In the genomic region with DNA sequence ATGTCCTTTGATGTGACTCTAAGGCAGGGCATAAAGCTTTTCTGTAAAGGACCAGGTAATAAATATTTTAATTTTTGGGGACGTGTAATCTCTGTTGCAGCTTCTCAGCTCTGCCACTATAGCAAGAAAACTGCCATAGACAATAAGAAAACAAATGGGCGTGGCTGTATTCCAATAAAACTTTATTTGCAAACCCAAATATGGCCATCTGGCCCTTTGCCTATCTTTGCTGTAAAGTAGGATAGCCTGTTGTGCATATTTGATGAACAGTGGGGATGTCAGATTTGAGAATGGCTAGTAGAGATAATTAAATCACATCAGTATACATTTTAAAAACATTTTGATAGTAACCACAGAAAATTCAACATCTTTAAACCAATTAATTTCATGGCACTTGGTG, we compare ENCODE assay signal across 18 cellular contexts.
A peak's percentile ranks its signal among the peaks of the same experiment; 100 is the strongest.
DNase-seq lines count a peak whose midpoint lies in the region; ATAC-seq, FAIRE-seq and TF ChIP-seq lines count a peak whose summit lies in the region.
"Had no signal": no experiment of that assay in that cellular context is flagged by ENCODE, and none has a peak within 500 bp of the region (broad histone marks: within the 10 kb centered on the region; RNA-seq: fewer than 3 reads in every experiment).

No MANE protein-coding gene starts in this region.

- FAIRE-seq in K562 (lab: Jason Lieb, UNC): no peak
- FAIRE-seq: GM12892, H54 had no signal

- BruUV-seq in K562 (replicated peaks; lab: Mats Ljungman, UMichigan): no TSS peak

- H3K27ac ChIP-seq in K562 (ENCODE audit: extremely low read depth, low read depth, low read length): no peak overlapping the region
- H3K27ac ChIP-seq in transverse colon: peak overlapping the region; percentile 34 to 71 (median 41)
- H3K27ac ChIP-seq in lower lobe of right lung: no peak overlapping the region

- POLR2A ChIA-PET in K562 (lab: Yijun Ruan, JAX): no interaction called here

- intact Hi-C loops in K562 (cut with micrococcal nuclease) (loop anchor here (10.0 kb wide), 1 partner anchor 542 kb away; no protein-coding TSS in a partner anchor), transverse colon (cut with DNase I; ENCODE audit: low total_unique reads) (no loop called here), lower lobe of right lung (cut with DNase I) (no loop called here)

- H3K79me2 ChIP-seq in K562 (ENCODE audit: control insufficient read depth, insufficient read depth, low read length): no peaks in the 10 kb centered on the region

- H4K20me1 ChIP-seq in K562 (replicated peaks; ENCODE audit: control insufficient read depth, insufficient read depth, low read length): no peaks in the 10 kb centered on the region

- H3K4me1 ChIP-seq in K562 (replicated peaks in 1 of 2; ENCODE audit: control insufficient read depth in 2 of 2, insufficient read depth in 2 of 2, low read length in 2 of 2) (no peaks in the 10 kb centered on the region; a peak in 2 of 5 replicates), transverse colon (peaks cover 4 to 51% (median 21%) of the 10 kb centered on the region in 4 donors), lower lobe of right lung (no peaks in the 10 kb centered on the region)

- H3K36me3 ChIP-seq in K562 (ENCODE audit: control insufficient read depth, insufficient read depth, low read length): no peaks in the 10 kb centered on the region
- H3K36me3 ChIP-seq in transverse colon: no peaks in the 10 kb centered on the region
- H3K36me3 ChIP-seq in lower lobe of right lung: no peaks in the 10 kb centered on the region
- H3K36me3 ChIP-seq: HAP-1 had no signal

- TF ChIP-seq CTCF in K562 (IDR thresholded peaks at IDR 0.05 in 2 of 3, conservative IDR thresholded peaks at IDR 0.05 in 1 of 3; ENCODE audit: insufficient read depth in 2 of 3, low read depth in 1 of 3, low read length in 3 of 3) (no peak), transverse colon (IDR thresholded peaks at IDR 0.05) (no peak), lower lobe of right lung (IDR thresholded peaks at IDR 0.05) (no peak)

- H3K4me3 ChIP-seq in K562 (no peak overlapping the region), transverse colon (no peak overlapping the region), lower lobe of right lung (no peak overlapping the region)
- H3K4me3 ChIP-seq: HAP-1 had no signal

- in situ Hi-C loops in K562 (cut with MboI): loop anchor here (5.0 kb wide), 1 partner anchor 365 kb away; no protein-coding TSS in a partner anchor
- in situ Hi-C loops in transverse colon (cut with MboI; ENCODE audit: low pct_ligation_motif_present in 1 of 4, low pct_unique_long_range_greater_than_20kb in 1 of 4, low sequenced_read_pairs in 3 of 4): no loop called here

- no peak overlapping the region for H3K4me2 ChIP-seq in K562 (ENCODE audit: insufficient read depth, low read length)

- TF ChIP-seq EP300 in K562 (IDR thresholded peaks at IDR 0.05; ENCODE audit: low read length): no peak
- no peak for TF ChIP-seq EP300 in transverse colon (IDR thresholded peaks at IDR 0.05; ENCODE audit: low read depth)

- no peak overlapping the region for H3K9ac ChIP-seq in K562 (ENCODE audit: insufficient read depth in 1 of 2, low read depth in 2 of 2, low read length in 2 of 2)

- DNase-seq in HT-29 (ENCODE audit: low spot score): peak; percentile 34
- peak; percentile 15 for DNase-seq in NCI-H69 (lab: John Stamatoyannopoulos, UW)
- DNase-seq in K562 (ENCODE audit: extremely low read depth in 1 of 4, low spot score in 3 of 4): no peak
- DNase-seq in transverse colon: no peak
- DNase-seq in NCI-H2196 treated with DMSO at 0.1 percent for 48 hours (lab: John Stamatoyannopoulos, UW; ENCODE audit: unreplicated experiment): no peak
- DNase-seq in lower lobe of right lung: no peak
- DNase-seq: C1 segment of cervical spinal cord; Calu3; CD4-positive, alpha-beta memory T cell; COR-L47; DMS79 treated with DMSO at 0.1 percent for 48 hours; GF-D8; GOT3; HFFc6 had no signal

- no peak overlapping the region for H2AFZ ChIP-seq in K562 (ENCODE audit: low read depth, low read length)

- ATAC-seq in K562 (no peak), lower lobe of right lung (no peak), GM18505 (IDR thresholded peaks at IDR 0.05; ENCODE audit: unreplicated experiment) (no peak)

- no peaks in the 10 kb centered on the region for H3K27me3 ChIP-seq in K562 (ENCODE audit: control insufficient read depth in 2 of 2, insufficient read depth in 2 of 2, low read length in 2 of 2)
- H3K27me3 ChIP-seq in transverse colon: no peaks in the 10 kb centered on the region
- H3K27me3 ChIP-seq in lower lobe of right lung (ENCODE audit: low read depth): no peaks in the 10 kb centered on the region

- H3K9me3 ChIP-seq in K562 (replicated peaks; ENCODE audit: control insufficient read depth, insufficient read depth, low read depth, low read length) (no peaks in the 10 kb centered on the region), transverse colon (no peaks in the 10 kb centered on the region), lower lobe of right lung (no peaks in the 10 kb centered on the region)
- H3K9me3 ChIP-seq: HAP-1 had no signal

- H3K9me1 ChIP-seq in K562 (ENCODE audit: control insufficient read depth, insufficient read depth, low read length): no peaks in the 10 kb centered on the region

- 10% methylated on average over 2 of the region's 2 CpGs for WGBS in K562 (ENCODE audit: insufficient coverage, low coverage, missing lambda C conversion rate)
- WGBS in transverse colon (ENCODE audit: low coverage in 1 of 2), 2 donors: 57 to 59% methylated on average over 2 of the region's 2 CpGs

- CTCF ChIA-PET in K562 (lab: Yijun Ruan, JAX; ENCODE audit: low intra/inter-chr PET ratio): no interaction called here

- no peak for TF ChIP-seq RAD21 in K562 (CRISPR knock-in tag; conservative IDR thresholded peaks at IDR 0.05 in 1 of 2, IDR thresholded peaks at IDR 0.05 in 1 of 2)

- TF ChIP-seq POLR2A in K562 (conservative IDR thresholded peaks at IDR 0.05): no peak
- no peak for TF ChIP-seq POLR2A in transverse colon (IDR thresholded peaks at IDR 0.05)
- no peak for TF ChIP-seq POLR2A in GM18505 (IDR thresholded peaks at IDR 0.05; ENCODE audit: borderline replicate concordance, extremely low read depth, insufficient read depth, insufficient read length)

TF ChIP-seq in K562, 482 proteins besides CTCF, POLR2A, EP300 and RAD21 (continues in another document):
- TF ChIP-seq MBD2 (IDR thresholded peaks at IDR 0.05; ENCODE audit: borderline replicate concordance, low read depth): no peak
- TF ChIP-seq, protein P1, sequence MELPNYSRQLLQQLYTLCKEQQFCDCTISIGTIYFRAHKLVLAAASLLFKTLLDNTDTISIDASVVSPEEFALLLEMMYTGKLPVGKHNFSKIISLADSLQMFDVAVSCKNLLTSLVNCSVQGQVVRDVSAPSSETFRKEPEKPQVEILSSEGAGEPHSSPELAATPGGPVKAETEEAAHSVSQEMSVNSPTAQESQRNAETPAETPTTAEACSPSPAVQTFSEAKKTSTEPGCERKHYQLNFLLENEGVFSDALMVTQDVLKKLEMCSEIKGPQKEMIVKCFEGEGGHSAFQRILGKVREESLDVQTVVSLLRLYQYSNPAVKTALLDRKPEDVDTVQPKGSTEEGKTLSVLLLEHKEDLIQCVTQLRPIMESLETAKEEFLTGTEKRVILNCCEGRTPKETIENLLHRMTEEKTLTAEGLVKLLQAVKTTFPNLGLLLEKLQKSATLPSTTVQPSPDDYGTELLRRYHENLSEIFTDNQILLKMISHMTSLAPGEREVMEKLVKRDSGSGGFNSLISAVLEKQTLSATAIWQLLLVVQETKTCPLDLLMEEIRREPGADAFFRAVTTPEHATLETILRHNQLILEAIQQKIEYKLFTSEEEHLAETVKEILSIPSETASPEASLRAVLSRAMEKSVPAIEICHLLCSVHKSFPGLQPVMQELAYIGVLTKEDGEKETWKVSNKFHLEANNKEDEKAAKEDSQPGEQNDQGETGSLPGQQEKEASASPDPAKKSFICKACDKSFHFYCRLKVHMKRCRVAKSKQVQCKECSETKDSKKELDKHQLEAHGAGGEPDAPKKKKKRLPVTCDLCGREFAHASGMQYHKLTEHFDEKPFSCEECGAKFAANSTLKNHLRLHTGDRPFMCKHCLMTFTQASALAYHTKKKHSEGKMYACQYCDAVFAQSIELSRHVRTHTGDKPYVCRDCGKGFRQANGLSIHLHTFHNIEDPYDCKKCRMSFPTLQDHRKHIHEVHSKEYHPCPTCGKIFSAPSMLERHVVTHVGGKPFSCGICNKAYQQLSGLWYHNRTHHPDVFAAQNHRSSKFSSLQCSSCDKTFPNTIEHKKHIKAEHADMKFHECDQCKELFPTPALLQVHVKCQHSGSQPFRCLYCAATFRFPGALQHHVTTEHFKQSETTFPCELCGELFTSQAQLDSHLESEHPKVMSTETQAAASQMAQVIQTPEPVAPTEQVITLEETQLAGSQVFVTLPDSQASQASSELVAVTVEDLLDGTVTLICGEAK (IDR thresholded peaks at IDR 0.05): peak; percentile 93
- TF ChIP-seq, protein P1 (CRISPR knock-in tag; IDR thresholded peaks at IDR 0.05): peak; percentile 74

Comparison
In these comparisons a context has a peak if more than half of its experiments do, and no peak if none do; other contexts are left out.
1. DNase-seq: peak in HT-29 (single experiment) and NCI-H69 (single experiment); none in K562 (0 of 4), transverse colon (single experiment), NCI-H2196 treated with DMSO at 0.1 percent for 48 hours (single experiment) and lower lobe of right lung (single experiment).
2. H3K27ac ChIP-seq: peak in transverse colon (4 of 4); none in K562 (single experiment) and lower lobe of right lung (single experiment).